Comparison of ENCODE assay signal across 12 cellular contexts in the genomic region with DNA sequence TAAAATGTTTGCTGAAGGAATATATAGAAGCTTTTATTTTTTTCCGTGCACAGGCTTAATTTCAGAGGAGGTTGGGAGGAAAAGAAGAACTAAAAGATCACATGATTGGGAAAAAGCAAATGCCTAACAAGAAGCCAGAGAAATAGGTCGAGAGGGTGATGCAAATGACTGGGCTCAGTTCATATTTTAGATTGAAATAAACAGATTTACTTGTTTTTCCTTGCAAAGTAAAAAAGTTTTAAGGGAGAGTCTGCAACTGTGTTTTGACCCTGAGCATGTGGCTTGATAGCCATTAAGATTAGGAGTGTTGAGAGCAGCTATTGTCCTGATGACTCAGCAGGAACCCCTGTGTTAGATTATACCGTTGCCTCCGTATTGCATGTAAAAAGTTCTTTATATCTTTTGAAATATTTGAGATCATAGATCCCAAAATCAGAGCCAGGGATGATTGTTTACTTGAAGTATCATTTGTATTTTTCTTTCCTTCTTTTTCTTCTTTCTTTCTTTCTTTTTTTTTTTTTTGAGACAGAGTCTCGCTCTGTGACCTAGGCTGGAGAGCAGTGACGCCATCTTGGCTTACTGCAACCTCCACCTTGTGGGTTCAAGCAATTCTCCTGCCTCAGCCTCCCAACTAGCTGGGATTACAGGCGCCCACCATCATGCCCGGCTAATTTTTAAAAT. TPM values are rescaled to one million over a fixed set of nuclear protein-coding genes. Genes with fewer than 3 reads are reported as not detected.
DNase-seq lines count a peak whose midpoint lies in the region; ATAC-seq and TF ChIP-seq lines count a peak whose summit lies in the region.
"Had no signal": no experiment of that assay in that cellular context is flagged by ENCODE, and none has a peak within 500 bp of the region (broad histone marks: within the 10 kb centered on the region; RNA-seq: fewer than 3 reads in every experiment).

No MANE protein-coding gene starts in this region.

- intact Hi-C loops in breast epithelium (cut with DNase I; ENCODE audit: low total_unique reads): no loop called here

- no peaks in the 10 kb centered on the region for H3K27me3 ChIP-seq in breast epithelium

- H3K9me3 ChIP-seq in breast epithelium (no peaks in the 10 kb centered on the region), mesodermal cell (ENCODE audit: control insufficient read depth, low read length) (no peaks in the 10 kb centered on the region)
- H3K9me3 ChIP-seq: lower lobe of right lung had no signal

- H3K4me3 ChIP-seq in AG10803 (ENCODE audit: low read length): no peak overlapping the region
- H3K4me3 ChIP-seq in breast epithelium: no peak overlapping the region
- no peak overlapping the region for H3K4me3 ChIP-seq in mesodermal cell (ENCODE audit: extremely low read depth, insufficient read depth, low read length, poor library complexity, severe bottlenecking)
- H3K4me3 ChIP-seq: lower lobe of right lung had no signal

- TF ChIP-seq CTCF in AG10803 (conservative IDR thresholded peaks at IDR 0.05; ENCODE audit: low read length) (no peak), breast epithelium (IDR thresholded peaks at IDR 0.05) (no peak)

- no peaks in the 10 kb centered on the region for H3K36me3 ChIP-seq in breast epithelium
- peaks cover 13% of the 10 kb centered on the region for H3K36me3 ChIP-seq in mesodermal cell (ENCODE audit: control insufficient read depth, insufficient read depth, low read length)
- H3K36me3 ChIP-seq: lower lobe of right lung had no signal

- H3K4me1 Mint-ChIP-seq in natural killer cell treated with Interleukin-12 subunit alpha and Interleukin-12 subunit beta and Interleukin-15 and Interleukin-18, amount 100 ng/mL, for 72 hours (ENCODE audit: low read depth in 2 of 2): no peaks in the 10 kb centered on the region

- H3K27ac ChIP-seq in breast epithelium: peak overlapping the region; percentile 30 to 43
- H3K27ac ChIP-seq in mesodermal cell (ENCODE audit: low read depth, low read length, severe bottlenecking): peak overlapping the region; percentile 4

- H3K4me1 ChIP-seq in breast epithelium: no peaks in the 10 kb centered on the region
- peaks cover 8% of the 10 kb centered on the region for H3K4me1 ChIP-seq in mesodermal cell (ENCODE audit: control insufficient read depth, insufficient read depth, low read length, poor library complexity, severe bottlenecking)

- no peak overlapping the region for H3K4me3 Mint-ChIP-seq in natural killer cell treated with Interleukin-12 subunit alpha and Interleukin-12 subunit beta and Interleukin-15 and Interleukin-18, amount 100 ng/mL, for 72 hours
- H3K4me3 Mint-ChIP-seq: CD4-positive, alpha-beta T cell; stimulated activated naive CD8-positive, alpha-beta T cell treated with anti-CD3 and anti-CD28 coated beads, Interleukin-15, amount 100 ng/mL, for 72 hours had no signal

- TF ChIP-seq POLR2A in breast epithelium (IDR thresholded peaks at IDR 0.05): no peak

- no peak for ATAC-seq in natural killer cell treated with Interleukin-12 subunit alpha and Interleukin-12 subunit beta and Interleukin-15 and Interleukin-18, amount 100 ng/mL, for 72 hours
- no peak for ATAC-seq in HG03571 (IDR thresholded peaks at IDR 0.05; ENCODE audit: unreplicated experiment)
- ATAC-seq: lower lobe of right lung; stimulated activated naive CD8-positive, alpha-beta T cell treated with anti-CD3 and anti-CD28 coated beads, Interleukin-15, amount 100 ng/mL, for 72 hours had no signal

- H3K27me3 Mint-ChIP-seq in natural killer cell treated with Interleukin-12 subunit alpha and Interleukin-12 subunit beta and Interleukin-15 and Interleukin-18, amount 100 ng/mL, for 72 hours: no peaks in the 10 kb centered on the region
- H3K27me3 Mint-ChIP-seq: CD4-positive, alpha-beta T cell; stimulated activated naive CD8-positive, alpha-beta T cell treated with anti-CD3 and anti-CD28 coated beads, Interleukin-15, amount 100 ng/mL, for 72 hours had no signal

- DNase-seq in AG10803 (ENCODE audit: low read depth): peak; percentile 62
- peak; percentile 49 for DNase-seq in LHCN-M2 (ENCODE audit: low read depth)
- no peak for DNase-seq in breast epithelium (ENCODE audit: low spot score in 2 of 2)
- DNase-seq in natural killer cell treated with Interleukin-12 subunit alpha and Interleukin-12 subunit beta and Interleukin-15 and Interleukin-18, amount 100 ng/mL, for 72 hours (ENCODE audit: low spot score): no peak
- no peak for DNase-seq in NCI-H526 (lab: John Stamatoyannopoulos, UW)
- no peak for DNase-seq in HPDE6-E6E7 (ENCODE audit: extremely low spot score)
- DNase-seq: CD4-positive, alpha-beta T cell; lower lobe of right lung; stimulated activated naive CD8-positive, alpha-beta T cell treated with anti-CD3 and anti-CD28 coated beads, Interleukin-15, amount 100 ng/mL, for 72 hours; T1000 had no signal

- 81 to 100% methylated on average over 2 to 3 of the region's 8 CpGs for WGBS in mesodermal cell (ENCODE audit: insufficient coverage in 2 of 2), 2 experiments

- H3K27ac Mint-ChIP-seq in natural killer cell treated with Interleukin-12 subunit alpha and Interleukin-12 subunit beta and Interleukin-15 and Interleukin-18, amount 100 ng/mL, for 72 hours: no peak overlapping the region
- H3K27ac Mint-ChIP-seq: CD4-positive, alpha-beta T cell; stimulated activated naive CD8-positive, alpha-beta T cell treated with anti-CD3 and anti-CD28 coated beads, Interleukin-15, amount 100 ng/mL, for 72 hours had no signal

- H3K9me3 Mint-ChIP-seq in natural killer cell treated with Interleukin-12 subunit alpha and Interleukin-12 subunit beta and Interleukin-15 and Interleukin-18, amount 100 ng/mL, for 72 hours: no peaks in the 10 kb centered on the region
- H3K9me3 Mint-ChIP-seq: CD4-positive, alpha-beta T cell; stimulated activated naive CD8-positive, alpha-beta T cell treated with anti-CD3 and anti-CD28 coated beads, Interleukin-15, amount 100 ng/mL, for 72 hours had no signal

- no peaks in the 10 kb centered on the region for H3K36me3 Mint-ChIP-seq in natural killer cell treated with Interleukin-12 subunit alpha and Interleukin-12 subunit beta and Interleukin-15 and Interleukin-18, amount 100 ng/mL, for 72 hours

RNA-seq across cellular contexts. Expression of a gene that starts 20.2 kb away (rescaled TPM):
- total RNA-seq in LHCN-M2 (2014; rRNA removed) (533 and 580 TPM in 2 replicates), breast epithelium (100 to 1,000 TPM; 162 to 217 (median 196) TPM)
- 229 TPM for polyA plus RNA-seq in LHCN-M2 (2012)
- 207 TPM for polyA plus RNA-seq in mesodermal cell (2013, experiment 1 of 2)
- polyA plus RNA-seq in mesodermal cell (2013, experiment 2 of 2): 227 TPM
- 10 to 100 TPM; 11.0 to 14.0 TPM for total RNA-seq in natural killer cell treated with Interleukin-12 subunit alpha and Interleukin-12 subunit beta and Interleukin-15 and Interleukin-18, amount 100 ng/mL, for 72 hours

Comparison
In these comparisons a context has a peak if more than half of its experiments do, and no peak if none do; other contexts are left out.
1. DNase-seq: peak in AG10803 (single experiment) and LHCN-M2 (single experiment); none in breast epithelium (0 of 2), natural killer cell treated with Interleukin-12 subunit alpha and Interleukin-12 subunit beta and Interleukin-15 and Interleukin-18, amount 100 ng/mL, for 72 hours (single experiment), NCI-H526 (0 of 2) and HPDE6-E6E7 (single experiment).
2. RNA of a gene that starts 20.2 kb away (total RNA-seq): 533 to 580 TPM in LHCN-M2 and 162 to 217 TPM in breast epithelium; 11.0 to 14.0 TPM in natural killer cell treated with Interleukin-12 subunit alpha and Interleukin-12 subunit beta and Interleukin-15 and Interleukin-18, amount 100 ng/mL, for 72 hours; every median in the first group is over 10 times any median in the second.